In genomic region chr2:239820836-239821693, GRCh38 we compare ENCODE assay signal across 13 cellular contexts.
DNase-seq lines count a peak whose midpoint lies in the region; ATAC-seq and TF ChIP-seq lines count a peak whose summit lies in the region.
"Had no signal": no experiment of that assay in that cellular context is flagged by ENCODE, and none has a peak within 500 bp of the region (broad histone marks: within the 10 kb centered on the region; RNA-seq: fewer than 3 reads in every experiment).

No MANE protein-coding gene starts in this region.

- H3K18ac ChIP-seq in mesenchymal stem cell (ENCODE audit: low read depth in 1 of 2, low read length in 2 of 2): no peak overlapping the region

- H3K4me3 ChIP-seq in mesenchymal stem cell (ENCODE audit: insufficient read depth in 1 of 2, low read depth in 1 of 2, low read length in 2 of 2): peak overlapping the region in 1 of 2 experiments; percentile 9
- H3K4me3 ChIP-seq: esophagus squamous epithelium, SK-N-MC had no signal

- no peak for TF ChIP-seq CTCF in VCaP (conservative IDR thresholded peaks at IDR 0.05)

- H4K8ac ChIP-seq in mesenchymal stem cell (ENCODE audit: low read length): no peak overlapping the region

- intact Hi-C loops in left cardiac atrium (cut with DNase I) (no loop called here), posterior vena cava (cut with DNase I) (no loop called here)

- H3K9me3 ChIP-seq in mesenchymal stem cell (ENCODE audit: control insufficient read depth, low read length): no peaks in the 10 kb centered on the region
- H3K9me3 ChIP-seq: esophagus squamous epithelium had no signal

- ATAC-seq in left cardiac atrium: peak; percentile 68 to 77
- ATAC-seq in HG03354 (IDR thresholded peaks at IDR 0.05; ENCODE audit: poor library complexity, severe bottlenecking, unreplicated experiment): no peak
- ATAC-seq in HG03139 (IDR thresholded peaks at IDR 0.05; ENCODE audit: unreplicated experiment): no peak

- H2BK5ac ChIP-seq in mesenchymal stem cell (ENCODE audit: low read depth, low read length, poor library complexity, severe bottlenecking): no peak overlapping the region

- no peaks in the 10 kb centered on the region for H3K36me3 ChIP-seq in mesenchymal stem cell (ENCODE audit: control insufficient read depth in 1 of 2, insufficient read depth in 2 of 2, low read depth in 1 of 2, low read length in 2 of 2)
- H3K36me3 ChIP-seq: esophagus squamous epithelium had no signal

- peaks cover 0 to 74% of the 10 kb centered on the region in 2 experiments for H3K27me3 ChIP-seq in mesenchymal stem cell (ENCODE audit: control insufficient read depth in 1 of 2, insufficient read depth in 1 of 2, low read length in 2 of 2)

- no peaks in the 10 kb centered on the region for H3K4me1 ChIP-seq in mesenchymal stem cell (ENCODE audit: control insufficient read depth, insufficient read depth, low read depth, low read length)

- H3K27ac ChIP-seq in VCaP (peak overlapping the region; percentile 71; the same call in 1 of the 2 replicates), mesenchymal stem cell (ENCODE audit: low read length, poor library complexity, severe bottlenecking) (no peak overlapping the region)
- H3K27ac ChIP-seq: esophagus squamous epithelium, SK-N-MC had no signal

- H3K9ac ChIP-seq in mesenchymal stem cell (ENCODE audit: low read length): no peak overlapping the region

- no peak overlapping the region for H4K91ac ChIP-seq in mesenchymal stem cell (ENCODE audit: low read length)

- H3K23ac ChIP-seq in mesenchymal stem cell (ENCODE audit: low read length in 2 of 2): no peak overlapping the region

- H2BK120ac ChIP-seq in mesenchymal stem cell (ENCODE audit: low read depth, low read length): no peak overlapping the region

- H3K14ac ChIP-seq in mesenchymal stem cell (ENCODE audit: low read length in 2 of 2): no peak overlapping the region

- H3K4me2 ChIP-seq in mesenchymal stem cell (ENCODE audit: low read length, poor library complexity, severe bottlenecking): no peak overlapping the region

- no peak overlapping the region for H2BK15ac ChIP-seq in mesenchymal stem cell (ENCODE audit: low read depth, poor library complexity, severe bottlenecking)

- H2AK5ac ChIP-seq in mesenchymal stem cell (ENCODE audit: low read length, severe bottlenecking): no peak overlapping the region

- H3K79me1 ChIP-seq in mesenchymal stem cell (replicated peaks; ENCODE audit: low read length, poor library complexity, severe bottlenecking): no peaks in the 10 kb centered on the region

- 73% methylated on average over 16 of the region's 16 CpGs for WGBS in mesenchymal stem cell

- DNase-seq in D341Med (ENCODE audit: low spot score) (peak; percentile 1), left cardiac atrium (peak; percentile 53), posterior vena cava (ENCODE audit: low spot score) (peak; percentile 81), mesenchymal stem cell (no peak), inferior parietal cortex (ENCODE audit: extremely low spot score) (no peak)
- DNase-seq: DMS53, esophagus squamous epithelium, mammary epithelial cell, NCI-H2171 had no signal

- no peak overlapping the region for H2AFZ ChIP-seq in mesenchymal stem cell (ENCODE audit: low read depth, low read length)

- no peak overlapping the region for H2BK12ac ChIP-seq in mesenchymal stem cell (ENCODE audit: low read length in 2 of 2)

- no peak overlapping the region for H3K4ac ChIP-seq in mesenchymal stem cell (ENCODE audit: low read depth in 1 of 2, low read length in 2 of 2)

Comparison
In these comparisons a context has a peak if more than half of its experiments do, and no peak if none do; other contexts are left out.
1. DNase-seq: peak in D341Med (single experiment), left cardiac atrium (single experiment) and posterior vena cava (single experiment); none in mesenchymal stem cell (single experiment) and inferior parietal cortex (single experiment).
2. ATAC-seq: peak in left cardiac atrium (2 of 2); none in HG03354 (single experiment) and HG03139 (single experiment).